Comparison of ENCODE assay signal across 12 cellular contexts in genomic region chr11:93743316-93743715, GRCh38. TPM values are rescaled to one million over a fixed set of nuclear protein-coding genes. Genes with fewer than 3 reads are reported as not detected.
DNase-seq lines count a peak whose midpoint lies in the region; ATAC-seq, FAIRE-seq and TF ChIP-seq lines count a peak whose summit lies in the region.
"Had no signal": no experiment of that assay in that cellular context is flagged by ENCODE, and none has a peak within 500 bp of the region (broad histone marks: within the 10 kb centered on the region; RNA-seq: fewer than 3 reads in every experiment).

No MANE protein-coding gene starts in this region.

- WGBS in tibial nerve, 2 donors: 85 to 93% methylated on average over 13 to 21 of the region's 21 CpGs

- H3K9me3 ChIP-seq in kidney (ENCODE audit: control insufficient read depth in 1 of 2, low read length in 2 of 2): no peaks in the 10 kb centered on the region
- H3K9me3 ChIP-seq in gastrocnemius medialis: no peaks in the 10 kb centered on the region
- H3K9me3 ChIP-seq in tibial nerve: no peaks in the 10 kb centered on the region
- H3K9me3 ChIP-seq: tibial artery had no signal

- H3K4me1 ChIP-seq in kidney (ENCODE audit: control insufficient read depth in 1 of 2, insufficient read depth in 1 of 2, low read depth in 1 of 2, low read length in 2 of 2) (peaks cover 13 to 20% of the 10 kb centered on the region in 2 donors), gastrocnemius medialis (peaks cover 44 to 47% of the 10 kb centered on the region in 2 donors), tibial nerve (peaks cover 8 to 57% (median 25%) of the 10 kb centered on the region in 4 donors)

- TF ChIP-seq CTCF in activated B cell treated with CpG ODN at 0.5 μM for 24 hours (IDR thresholded peaks at IDR 0.05) (no peak), kidney (IDR thresholded peaks at IDR 0.05; ENCODE audit: borderline replicate concordance, extremely low read depth, insufficient read depth) (no peak), gastrocnemius medialis (IDR thresholded peaks at IDR 0.05 in 4 of 5, conservative IDR thresholded peaks at IDR 0.05 in 1 of 5) (no peak), tibial nerve (IDR thresholded peaks at IDR 0.05) (no peak)

- DNase-seq in activated CD4-positive, alpha-beta T cell treated with anti-CD3 and anti-CD28 coated beads, Interleukin-2, amount 10 ng/mL, durations not matched to agents 7 days and 5 days: no peak
- no peak for DNase-seq in activated CD4-positive, alpha-beta T cell treated with anti-CD3 and anti-CD28 coated beads, Interleukin-2, amount 50 U/mL, for 48 hours
- DNase-seq in activated B cell treated with CpG ODN at 0.5 μM for 24 hours (no peak), kidney (peak; percentile 81), gastrocnemius medialis (no peak), RKO (ENCODE audit: low spot score) (no peak), tibial nerve (ENCODE audit: low spot score in 2 of 2) (no peak)
- DNase-seq: NCI-H2107, SW 1271, tibial artery had no signal

- no peaks in the 10 kb centered on the region for H3K27me3 Mint-ChIP-seq in activated CD4-positive, alpha-beta T cell treated with anti-CD3 and anti-CD28 coated beads, Interleukin-2, amount 10 ng/mL, durations not matched to agents 7 days and 5 days
- no peaks in the 10 kb centered on the region for H3K27me3 Mint-ChIP-seq in activated B cell treated with CpG ODN at 0.5 μM for 24 hours

- intact Hi-C loops in activated B cell treated with CpG ODN at 0.5 μM for 24 hours (cut with micrococcal nuclease) (no loop called here), kidney (cut with DNase I) (no loop called here), gastrocnemius medialis (cut with DNase I; ENCODE audit: low total_unique reads) (loop anchor here (5.0 to 10.0 kb wide), 2 partner anchors 219 to 1324 kb away; partner anchors contain the start of gene SRSF8)

- no peak for TF ChIP-seq EP300 in tibial nerve (IDR thresholded peaks at IDR 0.05)

- in situ Hi-C loops in gastrocnemius medialis (cut with MboI; ENCODE audit: low sequenced_read_pairs in 4 of 4): loop anchor here in 1 of 4 donors (25.0 kb wide), 1 partner anchor 744 kb away; the partner anchor contains the start of genes ANKRD49 and MRE11

- peaks cover 34% of the 10 kb centered on the region for H3K4me1 Mint-ChIP-seq in activated CD4-positive, alpha-beta T cell treated with anti-CD3 and anti-CD28 coated beads, Interleukin-2, amount 10 ng/mL, durations not matched to agents 7 days and 5 days
- H3K4me1 Mint-ChIP-seq in activated B cell treated with CpG ODN at 0.5 μM for 24 hours: peaks cover 40% of the 10 kb centered on the region

- ATAC-seq in activated B cell treated with CpG ODN at 0.5 μM for 24 hours (ENCODE audit: low read depth) (no peak), gastrocnemius medialis (no peak), HG02870 (IDR thresholded peaks at IDR 0.05; ENCODE audit: unreplicated experiment) (no peak)

- H3K9ac ChIP-seq in kidney (ENCODE audit: low read length in 2 of 2): peak overlapping the region in 1 of 2 donors; percentile 22

- H3K9me3 Mint-ChIP-seq in activated CD4-positive, alpha-beta T cell treated with anti-CD3 and anti-CD28 coated beads, Interleukin-2, amount 10 ng/mL, durations not matched to agents 7 days and 5 days: no peaks in the 10 kb centered on the region
- H3K9me3 Mint-ChIP-seq in activated B cell treated with CpG ODN at 0.5 μM for 24 hours: no peaks in the 10 kb centered on the region

- H3K4me3 Mint-ChIP-seq in activated CD4-positive, alpha-beta T cell treated with anti-CD3 and anti-CD28 coated beads, Interleukin-2, amount 10 ng/mL, durations not matched to agents 7 days and 5 days: peak overlapping the region; percentile 60
- H3K4me3 Mint-ChIP-seq in activated B cell treated with CpG ODN at 0.5 μM for 24 hours: peak overlapping the region; percentile 64

- TF ChIP-seq POLR2A in gastrocnemius medialis (IDR thresholded peaks at IDR 0.05): no peak
- no peak for TF ChIP-seq POLR2A in tibial nerve (IDR thresholded peaks at IDR 0.05)

- no peaks in the 10 kb centered on the region for H3K27me3 ChIP-seq in gastrocnemius medialis
- H3K27me3 ChIP-seq in tibial nerve: no peaks in the 10 kb centered on the region
- H3K27me3 ChIP-seq: cardiac muscle cell, tibial artery had no signal

- FAIRE-seq in kidney (lab: Jason Lieb, UNC): no peak

- H3K4me3 ChIP-seq in kidney (ENCODE audit: low read length in 2 of 2): peak overlapping the region; percentile 32 to 53
- H3K4me3 ChIP-seq in gastrocnemius medialis: no peak overlapping the region
- H3K4me3 ChIP-seq in tibial nerve: no peak overlapping the region
- H3K4me3 ChIP-seq: cardiac muscle cell, tibial artery had no signal

- CTCF ChIA-PET in activated CD4-positive, alpha-beta T cell treated with anti-CD3 and anti-CD28 coated beads, Interleukin-2, amount 10 ng/mL, durations not matched to agents 7 days and 5 days (lab: Charles Lee): no interaction called here
- CTCF ChIA-PET in activated B cell treated with CpG ODN at 0.5 μM for 24 hours (lab: Charles Lee): no interaction called here

- POLR2A ChIA-PET in activated CD4-positive, alpha-beta T cell treated with anti-CD3 and anti-CD28 coated beads, Interleukin-2, amount 10 ng/mL, durations not matched to agents 7 days and 5 days (lab: Charles Lee): no interaction called here
- POLR2A ChIA-PET in activated B cell treated with CpG ODN at 0.5 μM for 24 hours (lab: Charles Lee): interaction anchor here (3.8 kb wide), 1 partner anchor 42 kb away, joined by 148 read pairs; the partner anchor contains the start of gene MED17

- peak overlapping the region; percentile 31 for H3K27ac Mint-ChIP-seq in activated CD4-positive, alpha-beta T cell treated with anti-CD3 and anti-CD28 coated beads, Interleukin-2, amount 10 ng/mL, durations not matched to agents 7 days and 5 days
- H3K27ac Mint-ChIP-seq in activated B cell treated with CpG ODN at 0.5 μM for 24 hours: no peak overlapping the region

- H3K27ac ChIP-seq in kidney (ENCODE audit: low read depth in 2 of 2, low read length in 2 of 2) (peak overlapping the region in 1 of 2 donors; percentile 51), gastrocnemius medialis (peak overlapping the region; percentile 91 to 99 (median 94)), tibial nerve (no peak overlapping the region)
- H3K27ac ChIP-seq: cardiac muscle cell had no signal

- peaks cover 31% of the 10 kb centered on the region for H3K36me3 Mint-ChIP-seq in activated CD4-positive, alpha-beta T cell treated with anti-CD3 and anti-CD28 coated beads, Interleukin-2, amount 10 ng/mL, durations not matched to agents 7 days and 5 days (ENCODE audit: low read depth)
- peaks cover 47% of the 10 kb centered on the region for H3K36me3 Mint-ChIP-seq in activated B cell treated with CpG ODN at 0.5 μM for 24 hours (ENCODE audit: low read depth)

- peaks cover 0 to 3% of the 10 kb centered on the region in 2 donors for H3K36me3 ChIP-seq in kidney (ENCODE audit: control insufficient read depth in 1 of 2, insufficient read depth in 2 of 2, low read length in 2 of 2)
- H3K36me3 ChIP-seq in gastrocnemius medialis: peaks cover 0 to 11% of the 10 kb centered on the region in 2 donors
- peaks cover 0 to 9% (median 0%) of the 10 kb centered on the region in 3 donors for H3K36me3 ChIP-seq in tibial nerve

RNA-seq across cellular contexts. Expression of gene C11orf54, which starts 1.8 kb away (rescaled TPM):
- 10 to 100 TPM; 14.5 to 22.5 TPM for total RNA-seq in activated CD4-positive, alpha-beta T cell treated with anti-CD3 and anti-CD28 coated beads, Interleukin-2, amount 10 ng/mL, durations not matched to agents 7 days and 5 days
- total RNA-seq in activated B cell treated with CpG ODN at 0.5 μM for 24 hours (23.7 and 30.1 TPM in 2 replicates), kidney (101 TPM), gastrocnemius medialis (10 to 100 TPM; 33.3 to 71.0 (median 42.0) TPM), tibial nerve (10 to 100 TPM; 23.4 to 43.1 (median 37.1) TPM)
- 211 TPM for polyA plus RNA-seq in kidney (ENCODE audit: insufficient read depth, low read depth, low replicate concordance)

RNA-seq across cellular contexts. Expression of gene TAF1D, which starts 2.0 kb away (rescaled TPM):
- 100 to 1,000 TPM; 159 to 166 TPM for total RNA-seq in activated CD4-positive, alpha-beta T cell treated with anti-CD3 and anti-CD28 coated beads, Interleukin-2, amount 10 ng/mL, durations not matched to agents 7 days and 5 days
- total RNA-seq in activated B cell treated with CpG ODN at 0.5 μM for 24 hours (258 and 315 TPM in 2 replicates), kidney (110 TPM), gastrocnemius medialis (10 to 100 TPM; 42.6 to 85.5 (median 55.0) TPM), tibial nerve (100 to 1,000 TPM; 106 to 166 (median 127) TPM)
- 64.3 TPM for polyA plus RNA-seq in kidney (ENCODE audit: insufficient read depth, low read depth, low replicate concordance)

RNA-seq across cellular contexts. Expression of gene MED17, which starts 40.8 kb away (rescaled TPM):
- total RNA-seq in activated CD4-positive, alpha-beta T cell treated with anti-CD3 and anti-CD28 coated beads, Interleukin-2, amount 10 ng/mL, durations not matched to agents 7 days and 5 days: 10 to 100 TPM; 40.7 to 42.1 TPM
- total RNA-seq in activated B cell treated with CpG ODN at 0.5 μM for 24 hours (47.9 and 55.2 TPM in 2 replicates), kidney (35.4 TPM), gastrocnemius medialis (10 to 100 TPM; 12.3 to 14.0 (median 13.4) TPM), tibial nerve (10 to 100 TPM; 18.6 to 40.8 (median 37.2) TPM)
- 11.7 TPM for polyA plus RNA-seq in kidney (ENCODE audit: insufficient read depth, low read depth, low replicate concordance)

Comparison
In these comparisons a context has a peak if more than half of its experiments do, and no peak if none do; other contexts are left out.
1. H3K27ac ChIP-seq: peak in gastrocnemius medialis (4 of 4); none in tibial nerve (0 of 4).
2. H3K4me3 ChIP-seq: peak in kidney (2 of 2); none in gastrocnemius medialis (0 of 4) and tibial nerve (0 of 4).